8 cellular contexts compared by ENCODE assay signal in the genomic region with DNA sequence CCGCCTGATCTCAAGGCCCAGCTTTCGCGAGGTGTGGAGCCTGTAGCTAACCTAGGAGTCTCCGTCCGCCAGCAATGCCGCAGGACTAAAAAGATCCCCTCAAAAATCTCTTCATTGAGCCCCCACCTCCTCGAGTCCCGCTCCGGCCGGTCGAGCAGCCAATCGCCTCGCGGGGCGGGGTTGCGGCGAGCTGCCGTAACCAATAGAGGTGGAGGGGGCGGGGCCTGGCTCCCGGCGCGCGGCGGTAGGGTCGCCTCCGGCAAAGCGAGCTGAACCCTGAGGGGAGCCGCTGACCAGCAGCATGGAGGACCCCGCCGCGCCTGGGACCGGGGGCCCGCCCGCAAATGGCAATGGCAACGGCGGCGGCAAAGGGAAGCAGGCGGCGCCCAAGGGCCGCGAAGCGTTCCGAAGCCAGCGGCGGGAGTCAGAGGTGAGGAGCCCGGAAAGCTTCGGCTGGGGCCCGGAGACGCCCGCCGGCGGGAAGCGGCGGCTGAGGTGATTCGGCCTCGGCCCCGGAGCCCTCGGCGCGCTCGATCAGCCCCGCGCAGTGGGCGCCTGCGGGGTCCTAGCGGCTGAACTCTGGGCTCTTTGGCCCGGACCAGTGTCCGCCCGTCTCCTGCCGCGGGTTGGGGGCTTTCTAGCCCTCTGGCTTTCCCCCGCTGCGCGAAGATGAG. TPM values are rescaled to one million over a fixed set of nuclear protein-coding genes. Genes with fewer than 3 reads are reported as not detected.
DNase-seq lines count a peak whose midpoint lies in the region; ATAC-seq, FAIRE-seq and TF ChIP-seq lines count a peak whose summit lies in the region.

A gene with protein sequence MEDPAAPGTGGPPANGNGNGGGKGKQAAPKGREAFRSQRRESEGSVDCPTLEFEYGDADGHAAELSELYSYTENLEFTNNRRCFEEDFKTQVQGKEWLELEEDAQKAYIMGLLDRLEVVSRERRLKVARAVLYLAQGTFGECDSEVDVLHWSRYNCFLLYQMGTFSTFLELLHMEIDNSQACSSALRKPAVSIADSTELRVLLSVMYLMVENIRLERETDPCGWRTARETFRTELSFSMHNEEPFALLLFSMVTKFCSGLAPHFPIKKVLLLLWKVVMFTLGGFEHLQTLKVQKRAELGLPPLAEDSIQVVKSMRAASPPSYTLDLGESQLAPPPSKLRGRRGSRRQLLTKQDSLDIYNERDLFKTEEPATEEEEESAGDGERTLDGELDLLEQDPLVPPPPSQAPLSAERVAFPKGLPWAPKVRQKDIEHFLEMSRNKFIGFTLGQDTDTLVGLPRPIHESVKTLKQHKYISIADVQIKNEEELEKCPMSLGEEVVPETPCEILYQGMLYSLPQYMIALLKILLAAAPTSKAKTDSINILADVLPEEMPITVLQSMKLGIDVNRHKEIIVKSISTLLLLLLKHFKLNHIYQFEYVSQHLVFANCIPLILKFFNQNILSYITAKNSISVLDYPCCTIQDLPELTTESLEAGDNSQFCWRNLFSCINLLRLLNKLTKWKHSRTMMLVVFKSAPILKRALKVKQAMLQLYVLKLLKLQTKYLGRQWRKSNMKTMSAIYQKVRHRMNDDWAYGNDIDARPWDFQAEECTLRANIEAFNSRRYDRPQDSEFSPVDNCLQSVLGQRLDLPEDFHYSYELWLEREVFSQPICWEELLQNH (plus strand): TSS at position 261 of the 674 bp plus-strand sequence. CDS start 41 bp downstream, at position 302.

- no peak for TF ChIP-seq POLR2A in vagina (IDR thresholded peaks at IDR 0.05)

- peaks cover 35% of the 10 kb centered on the region for H3K27me3 Mint-ChIP-seq in T-helper 17 cell

- under 1% methylated on average over 74 of the region's 74 CpGs for WGBS in right cardiac atrium

- no peaks in the 10 kb centered on the region for H3K27me3 ChIP-seq in right cardiac atrium (ENCODE audit: control insufficient read depth, insufficient read depth)
- H3K27me3 ChIP-seq in rectal smooth muscle tissue (ENCODE audit: control insufficient read depth, insufficient read depth, low read length), result peaks cover 9% of the 10 kb centered on the region
- no peaks in the 10 kb centered on the region for H3K27me3 ChIP-seq in vagina

- no peaks in the 10 kb centered on the region for H3K4me1 ChIP-seq in right cardiac atrium (ENCODE audit: control insufficient read depth, insufficient read depth, low read length)
- H3K4me1 ChIP-seq in rectal smooth muscle tissue (ENCODE audit: control insufficient read depth, insufficient read depth, low read length), result no peaks in the 10 kb centered on the region
- H3K4me1 ChIP-seq in vagina, result peaks cover 19% of the 10 kb centered on the region

- peak within 1 kb of the TSS; percentile 77 for H3K27ac Mint-ChIP-seq in T-helper 17 cell

- no peak for TF ChIP-seq CTCF in vagina (IDR thresholded peaks at IDR 0.05)

- H3K4me3 ChIP-seq in right cardiac atrium (ENCODE audit: low read length) (peak within 1 kb of the TSS; percentile 78), rectal smooth muscle tissue (ENCODE audit: low read length) (peak within 1 kb of the TSS; percentile 82), vagina (peak within 1 kb of the TSS; percentile 71 to 76)

- peak within 1 kb of the TSS; percentile 93 for H3K4me3 Mint-ChIP-seq in T-helper 17 cell

- peaks cover 10% of the 10 kb centered on the region for H3K4me1 Mint-ChIP-seq in T-helper 17 cell

- DNase-seq in GM18507 (ENCODE audit: extremely low spot score, insufficient read length, low read depth), result peak; percentile 83
- DNase-seq in NCI-H1694 treated with DMSO at 0.1 percent for 48 hours (lab: John Stamatoyannopoulos, UW), result peak; percentile 73
- peak; percentile 83 to 92 (median 89) for DNase-seq in T-helper 17 cell
- peak; percentile 29 to 92 (median 82) for DNase-seq in amygdala (lab: John Stamatoyannopoulos, UW)
- DNase-seq in right cardiac atrium, result peak; percentile 95 to 98 (median 97)
- peak in 1 of 2 donors; percentile 90 for DNase-seq in vagina (ENCODE audit: extremely low spot score in 2 of 2)

- ATAC-seq in HG02943 (IDR thresholded peaks at IDR 0.05; ENCODE audit: low read depth, unreplicated experiment) (peak; percentile 95), T-helper 17 cell (peak; percentile 97), right cardiac atrium (peak; percentile 99)

- H3K36me3 ChIP-seq in rectal smooth muscle tissue (ENCODE audit: control insufficient read depth, insufficient read depth, low read length) (no peaks in the 10 kb centered on the region), vagina (no peaks in the 10 kb centered on the region)

- peak within 1 kb of the TSS; percentile 3 for H3K9ac ChIP-seq in rectal smooth muscle tissue (ENCODE audit: low read length)

- peak; percentile 78 for FAIRE-seq in GM18507 (lab: Jason Lieb, UNC)

- H3K27ac ChIP-seq in right cardiac atrium (ENCODE audit: low read length) (peak within 1 kb of the TSS; percentile 72), rectal smooth muscle tissue (ENCODE audit: low read depth, low read length) (no peak within 1 kb of the TSS), vagina (no peak within 1 kb of the TSS)

- intact Hi-C loops in right cardiac atrium (cut with DNase I), result no loop called here
- intact Hi-C loops in vagina (cut with DNase I), result no loop called here

- H3K9me3 ChIP-seq in T-helper 17 cell (ENCODE audit: control insufficient read depth, low read length, poor library complexity, severe bottlenecking) (no peaks in the 10 kb centered on the region), right cardiac atrium (ENCODE audit: control insufficient read depth, low read length) (no peaks in the 10 kb centered on the region), vagina (no peaks in the 10 kb centered on the region)

- H3K36me3 Mint-ChIP-seq in T-helper 17 cell (ENCODE audit: low read depth), result peaks cover 2% of the 10 kb centered on the region

RNA-seq across cellular contexts. Expression of the gene that starts here (rescaled TPM):
- total RNA-seq in T-helper 17 cell (1 to 10 TPM in 1 of 2 donors, under 1 TPM in 1; 0.67 to 2.1 TPM), right cardiac atrium (10 to 100 TPM in 3 of 4 donors, 1 to 10 TPM in 1; 9.5 to 16.7 (median 13.8) TPM), vagina (0.49 TPM)
- 7.1 TPM for polyA plus RNA-seq in right cardiac atrium
